ENCODE assay signal across 18 cellular contexts in the genomic region with DNA sequence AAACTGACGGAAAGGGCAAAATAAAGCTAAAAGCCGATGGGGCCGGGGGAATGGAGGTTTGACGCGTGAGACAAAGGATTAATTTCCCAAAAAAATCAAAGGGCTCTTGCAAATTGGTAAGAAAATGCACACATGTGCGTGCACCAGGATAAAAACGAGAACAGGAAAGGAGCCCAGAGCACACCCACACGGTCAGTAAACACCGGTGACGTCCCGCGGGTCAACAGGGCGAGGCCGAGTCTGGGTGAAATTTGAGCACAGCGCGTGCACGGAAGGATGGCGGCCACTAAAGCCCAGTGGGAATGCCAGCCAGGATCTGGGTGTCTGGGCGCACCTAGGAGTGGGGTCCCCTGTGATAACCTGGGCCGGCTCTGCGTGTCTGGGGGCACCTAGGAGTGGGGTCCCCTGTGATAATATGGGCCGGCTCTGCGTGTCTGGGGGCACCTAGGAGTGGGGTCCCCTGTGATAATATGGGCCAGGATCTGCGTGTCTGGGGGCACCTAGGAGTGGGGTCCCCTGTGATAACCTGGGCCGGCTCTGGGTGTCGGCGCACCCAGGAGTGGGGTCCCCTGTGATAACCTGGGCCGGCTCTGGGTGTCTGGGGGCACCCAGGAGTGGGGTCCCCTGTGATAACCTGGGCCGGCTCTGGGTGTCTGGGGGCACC. TPM values are rescaled to one million over a fixed set of nuclear protein-coding genes. Genes with fewer than 3 reads are reported as not detected.
DNase-seq lines count a peak whose midpoint lies in the region; ATAC-seq and TF ChIP-seq lines count a peak whose summit lies in the region.
"Had no signal": no experiment of that assay in that cellular context is flagged by ENCODE, and none has a peak within 500 bp of the region (broad histone marks: within the 10 kb centered on the region; RNA-seq: fewer than 3 reads in every experiment).

No MANE protein-coding gene starts in this region.

- intact Hi-C loops in left colon (cut with DNase I, micrococcal nuclease) = no loop called here

- H3K27me3 ChIP-seq in osteoblast (ENCODE audit: insufficient read depth, low read length) = no peaks in the 10 kb centered on the region
- H3K27me3 ChIP-seq: BE2C had no signal

- H3K4me2 ChIP-seq in osteoblast (ENCODE audit: insufficient read depth, low read length) = no peak overlapping the region
- H3K4me2 ChIP-seq: GM23338 had no signal

- no peak overlapping the region for H2AFZ ChIP-seq in osteoblast (ENCODE audit: low read length)
- H2AFZ ChIP-seq: GM23338 had no signal

- no peaks in the 10 kb centered on the region for H3K79me2 ChIP-seq in osteoblast (ENCODE audit: insufficient read depth, low read length)

- H3K4me1 ChIP-seq in osteoblast (ENCODE audit: insufficient read depth, low read length) = no peaks in the 10 kb centered on the region

- H3K36me3 ChIP-seq in osteoblast (ENCODE audit: insufficient read depth, low read length) = no peaks in the 10 kb centered on the region
- H3K36me3 ChIP-seq: BE2C had no signal

- peak overlapping the region; percentile 7 for H3K27ac ChIP-seq in angular gyrus (ENCODE audit: low read depth, low read length)
- H3K27ac ChIP-seq in osteoblast (ENCODE audit: low read depth, low read length) = no peak overlapping the region

- no peaks in the 10 kb centered on the region for H4K20me1 ChIP-seq in osteoblast (ENCODE audit: insufficient read depth, low read length)

- H3K9me3 ChIP-seq in osteoblast (ENCODE audit: low read depth, low read length) = no peaks in the 10 kb centered on the region
- H3K9me3 ChIP-seq: BE2C had no signal

- peak; percentile 58 for ATAC-seq in left colon
- no peak for ATAC-seq in GM19397 (IDR thresholded peaks at IDR 0.05; ENCODE audit: unreplicated experiment)
- ATAC-seq: GM23338 had no signal

- DNase-seq in left colon = no peak
- peak; percentile 75 for DNase-seq in osteoblast (ENCODE audit: insufficient read length, low spot score, missing footprints)
- DNase-seq in H4 (ENCODE audit: low spot score) = no peak
- no peak for DNase-seq in foreskin fibroblast
- no peak for DNase-seq in HCEC 1CT
- DNase-seq: ACHN; BE2C; C1 segment of cervical spinal cord; Caco-2; CD4-positive, CD25-positive, alpha-beta regulatory T cell; CD8-positive, alpha-beta memory T cell; DMS79 treated with DMSO at 0.1 percent for 48 hours; GF-D8; H7; KG1 had no signal

- H3K4me3 ChIP-seq in osteoblast (ENCODE audit: insufficient read depth, low read length) = no peak overlapping the region
- H3K4me3 ChIP-seq in foreskin fibroblast (ENCODE audit: low read depth in 1 of 2, low read length in 2 of 2) = no peak overlapping the region
- H3K4me3 ChIP-seq: GM23338 had no signal

- TF ChIP-seq CTCF in osteoblast (IDR thresholded peaks at IDR 0.05; ENCODE audit: extremely low read depth, low read depth, low read length) = no peak
- TF ChIP-seq CTCF in foreskin fibroblast (IDR thresholded peaks at IDR 0.05; ENCODE audit: low read depth, low read length) = no peak

RNA-seq across cellular contexts. Expression of a gene that starts 44.4 kb away (rescaled TPM):
- under 1 TPM; 0.53 to 0.79 TPM for total RNA-seq in left colon
- total RNA-seq in osteoblast = 0.36 TPM in 1 of 2 replicates, not detected in the other
- 1.3 and 2.5 TPM in 2 replicates for total RNA-seq in H4 (2014; rRNA removed; shearing (Covaris generic))

RNA-seq across cellular contexts. Expression of a gene that starts 52.5 kb away (rescaled TPM):
- total RNA-seq in left colon (10 to 100 TPM; 48.3 to 55.8 TPM), osteoblast (28.2 and 29.8 TPM in 2 replicates)
- total RNA-seq in H4 (2014; rRNA removed; shearing (Covaris generic)) = 15.2 and 18.1 TPM in 2 replicates
